Comparison of ENCODE assay signal across 9 cellular contexts in genomic region chr7:12291870-12292269, GRCh38.
DNase-seq lines count a peak whose midpoint lies in the region; ATAC-seq and TF ChIP-seq lines count a peak whose summit lies in the region.
"Had no signal": no experiment of that assay in that cellular context is flagged by ENCODE, and none has a peak within 500 bp of the region (broad histone marks: within the 10 kb centered on the region; RNA-seq: fewer than 3 reads in every experiment).

No MANE protein-coding gene starts in this region.

- no peak overlapping the region for H4K91ac ChIP-seq in neuronal stem cell (ENCODE audit: low read depth, low read length, poor library complexity)

- H3K9me3 Mint-ChIP-seq in endodermal cell: peaks cover 16% of the 10 kb centered on the region

- H3K27ac ChIP-seq in A673 (ENCODE audit: low read depth, low read length, poor library complexity, severe bottlenecking) (no peak overlapping the region), endodermal cell (ENCODE audit: low read depth, low read length) (no peak overlapping the region), neuronal stem cell (replicated peaks; ENCODE audit: low read length) (no peak overlapping the region)

- POLR2A ChIA-PET in A673 (lab: Charles Lee; ENCODE audit: low non-redundant PET): no interaction called here

- no peaks in the 10 kb centered on the region for H3K9me3 ChIP-seq in A673 (ENCODE audit: low read depth, low read length, poor library complexity, severe bottlenecking)
- H3K9me3 ChIP-seq in endodermal cell (ENCODE audit: control insufficient read depth, low read length): peaks cover 24% of the 10 kb centered on the region
- peaks cover 7 to 8% of the 10 kb centered on the region in 2 donors for H3K9me3 ChIP-seq in neuronal stem cell (replicated peaks in 1 of 2; ENCODE audit: control insufficient read depth in 2 of 2, insufficient read depth in 1 of 2, low read depth in 1 of 2, low read length in 2 of 2)

- H3K4me3 Mint-ChIP-seq in endodermal cell: no peak overlapping the region

- no peak overlapping the region for H2BK12ac ChIP-seq in neuronal stem cell (ENCODE audit: low read length)

- no peak overlapping the region for H3K27ac Mint-ChIP-seq in endodermal cell

- no peak overlapping the region for H2AK5ac ChIP-seq in neuronal stem cell (ENCODE audit: low read depth, low read length)

- H3K4me3 ChIP-seq in A673 (ENCODE audit: low read depth, low read length, poor library complexity, severe bottlenecking) (no peak overlapping the region), endodermal cell (ENCODE audit: low read length) (no peak overlapping the region), neuronal stem cell (ENCODE audit: low read length in 2 of 2) (no peak overlapping the region)

- H2BK120ac ChIP-seq in neuronal stem cell (ENCODE audit: low read depth, low read length): no peak overlapping the region

- no peaks in the 10 kb centered on the region for H3K79me1 ChIP-seq in neuronal stem cell (ENCODE audit: low read depth, low read length)

- WGBS in endodermal cell (ENCODE audit: insufficient coverage in 1 of 2, insufficient read length in 1 of 2), 2 experiments: 80 to 90% methylated on average over 1 of the region's 1 CpG
- WGBS in neuronal stem cell (ENCODE audit: extremely low coverage in 2 of 2, insufficient read length in 2 of 2, insufficient replicate concordance in 1 of 2), 2 donors: no CpG with 5 or more reads among the region's 1 CpG

- BruUV-seq in A673 (replicated peaks; lab: Mats Ljungman, UMichigan): no TSS peak

- no peak overlapping the region for H3K4me2 ChIP-seq in neuronal stem cell (ENCODE audit: insufficient read depth, low read length, poor library complexity, severe bottlenecking)

- no peak overlapping the region for H2AFZ ChIP-seq in neuronal stem cell (ENCODE audit: low read length)

- ATAC-seq in GM18517 (IDR thresholded peaks at IDR 0.05; ENCODE audit: unreplicated experiment) (no peak), HG03196 (IDR thresholded peaks at IDR 0.05; ENCODE audit: unreplicated experiment) (no peak)

- H3K4me1 ChIP-seq in A673 (ENCODE audit: insufficient read depth, low read length, poor library complexity, severe bottlenecking) (no peaks in the 10 kb centered on the region), endodermal cell (ENCODE audit: control insufficient read depth, insufficient read depth, low read length) (no peaks in the 10 kb centered on the region), neuronal stem cell (ENCODE audit: control insufficient read depth in 2 of 2, insufficient read depth in 1 of 2, low read depth in 1 of 2, low read length in 2 of 2) (no peaks in the 10 kb centered on the region)

- no peaks in the 10 kb centered on the region for H3K36me3 Mint-ChIP-seq in endodermal cell (ENCODE audit: low read depth)

- H2BK5ac ChIP-seq in neuronal stem cell (ENCODE audit: low read length): no peak overlapping the region

- no peak overlapping the region for H2BK15ac ChIP-seq in neuronal stem cell (ENCODE audit: low read length)

- H4K8ac ChIP-seq in neuronal stem cell (ENCODE audit: low read depth, low read length): no peak overlapping the region

- DNase-seq in A673 (ENCODE audit: low spot score) (peak; percentile 14), GM10266 (ENCODE audit: extremely low spot score) (no peak), LHCN-M2 (ENCODE audit: low read depth) (peak; percentile 2), endodermal cell (no peak), NCI-H345 treated with DMSO at 0.1 percent for 48 hours (lab: John Stamatoyannopoulos, UW; ENCODE audit: unreplicated experiment) (no peak), neuronal stem cell (ENCODE audit: low spot score) (no peak)
- DNase-seq: stimulated activated CD4-positive, alpha-beta T cell treated with anti-CD3 and anti-CD28 coated beads, Interleukin-2, amount 100 ng/mL, for 48 hours had no signal

- peaks cover 1% of the 10 kb centered on the region for H3K27me3 Mint-ChIP-seq in endodermal cell (ENCODE audit: insufficient read depth)

- no peak overlapping the region for H3K23ac ChIP-seq in neuronal stem cell (ENCODE audit: low read depth, low read length, poor library complexity)

- H3K14ac ChIP-seq in neuronal stem cell (ENCODE audit: low read length): no peak overlapping the region

- H3K36me3 ChIP-seq in A673 (ENCODE audit: insufficient read depth, low read length, poor library complexity, severe bottlenecking): no peaks in the 10 kb centered on the region
- H3K36me3 ChIP-seq in endodermal cell (ENCODE audit: control insufficient read depth, insufficient read depth, low read length): no peaks in the 10 kb centered on the region
- H3K36me3 ChIP-seq in neuronal stem cell (replicated peaks in 1 of 2; ENCODE audit: control insufficient read depth in 2 of 2, insufficient read depth in 2 of 2, low read length in 2 of 2): no peaks in the 10 kb centered on the region

- H3K27me3 ChIP-seq in A673 (replicated peaks; ENCODE audit: insufficient read depth, low read depth, low read length, poor library complexity): no peaks in the 10 kb centered on the region
- H3K27me3 ChIP-seq in endodermal cell (ENCODE audit: control insufficient read depth, insufficient read depth, low read length, poor library complexity, severe bottlenecking): no peaks in the 10 kb centered on the region
- H3K27me3 ChIP-seq in neuronal stem cell (ENCODE audit: control insufficient read depth in 3 of 3, insufficient read depth in 3 of 3, low read depth in 1 of 3, low read length in 3 of 3): no peaks in the 10 kb centered on the region

- H3K18ac ChIP-seq in neuronal stem cell (ENCODE audit: low read length): no peak overlapping the region

- TF ChIP-seq CTCF in A673 (conservative IDR thresholded peaks at IDR 0.05; ENCODE audit: low read depth, low read length) (peak; percentile 45), GM10266 (IDR thresholded peaks at IDR 0.05; ENCODE audit: control insufficient read depth, insufficient read depth, low read depth, missing control alignments) (peak; percentile 41), endodermal cell (conservative IDR thresholded peaks at IDR 0.05) (peak; percentile 55)

- H3K9ac ChIP-seq in endodermal cell (ENCODE audit: extremely low read depth, low read length, poor library complexity, severe bottlenecking) (no peak overlapping the region), neuronal stem cell (ENCODE audit: low read depth, low read length, poor library complexity) (no peak overlapping the region)

- CTCF ChIA-PET in A673 (lab: Charles Lee): no interaction called here

- no peaks in the 10 kb centered on the region for H3K4me1 Mint-ChIP-seq in endodermal cell

- intact Hi-C loops in A673 (cut with micrococcal nuclease; ENCODE audit: unreplicated experiment): no loop called here

- H3K4ac ChIP-seq in neuronal stem cell (ENCODE audit: low read length): no peak overlapping the region

Comparison
In these comparisons a context has a peak if more than half of its experiments do, and no peak if none do; other contexts are left out.
1. DNase-seq: peak in A673 (single experiment) and LHCN-M2 (single experiment); none in GM10266 (single experiment), endodermal cell (single experiment), NCI-H345 treated with DMSO at 0.1 percent for 48 hours (single experiment) and neuronal stem cell (single experiment).
2. Peak in every context shown above with its lines, with median percentiles within 50 percentile points of each other: CTCF ChIP-seq.